Comparison of ENCODE assay signal across 23 cellular contexts in genomic region chr10:88928254-88928653, GRCh38.
"Had no signal": no experiment of that assay in that cellular context is flagged by ENCODE, and none has a peak within 500 bp of the region (broad histone marks: within the 10 kb centered on the region; RNA-seq: fewer than 3 reads in every experiment).

No MANE protein-coding gene starts in this region.

- H3K9me3 ChIP-seq: esophagus muscularis mucosa, gastrocnemius medialis, heart right ventricle, neutrophil, psoas muscle, spleen, testis, tibial nerve had no signal

- DNase-seq: cortex of kidney; effector memory CD4-positive, alpha-beta T cell; gastrocnemius medialis; heart right ventricle; kidney; left cardiac atrium; left ventricle myocardium superior; mesendoderm; naive B cell; psoas muscle; retina; spleen; stimulated activated CD4-positive, alpha-beta T cell treated with anti-CD3 and anti-CD28 coated beads, Interleukin-15, amount 100 ng/mL, for 24 hours; stimulated activated CD4-positive, alpha-beta T cell treated with anti-CD3 and anti-CD28 coated beads, Interleukin-1b, Interleukin-23, amount 100 ng/mL, for 48 hours; stimulated activated CD4-positive, alpha-beta T cell treated with anti-CD3 and anti-CD28 coated beads, Interleukin-4, amount 100 ng/mL, for 24 hours; testis had no signal

- FAIRE-seq: kidney had no signal

- H3K27me3 ChIP-seq: esophagus muscularis mucosa, gastrocnemius medialis, heart right ventricle, neutrophil, spleen, testis, tibial nerve had no signal

- H3K27ac ChIP-seq: epithelial cell of prostate had no signal

- H3K4me3 ChIP-seq: esophagus muscularis mucosa, gastrocnemius medialis, heart right ventricle, lung, psoas muscle, spleen, testis, tibial nerve had no signal

- ATAC-seq: gastrocnemius medialis; heart right ventricle; left cardiac atrium; left ventricle myocardium superior; psoas muscle; sciatic nerve; stimulated activated memory B cell treated with anti-CD40 and anti-IgM and Interleukin-4, amounts not matched to agents 10 μg/mL and 1 μg/mL and 100 μg/mL, for 72 hours had no signal

- H3K36me3 ChIP-seq: esophagus muscularis mucosa, gastrocnemius medialis, neutrophil, tibial nerve had no signal
